19 cellular contexts compared by ENCODE assay signal in genomic region chr6:151381722-151382121, GRCh38. TPM values are rescaled to one million over a fixed set of nuclear protein-coding genes. Genes with fewer than 3 reads are reported as not detected.
DNase-seq lines count a peak whose midpoint lies in the region; ATAC-seq lines count a peak whose summit lies in the region.
"Had no signal": no experiment of that assay in that cellular context is flagged by ENCODE, and none has a peak within 500 bp of the region (broad histone marks: within the 10 kb centered on the region; RNA-seq: fewer than 3 reads in every experiment).

No MANE protein-coding gene starts in this region.

- peak overlapping the region; percentile 95 for H3K27ac Mint-ChIP-seq in activated CD8-positive, alpha-beta memory T cell treated with anti-CD3 and anti-CD28 coated beads, Interleukin-2, amount 10 ng/mL, durations not matched to agents 7 days and 5 days
- H3K27ac Mint-ChIP-seq in CD8-positive, alpha-beta memory T cell = peak overlapping the region; percentile 33 to 98 (median 82)
- peak overlapping the region; percentile 87 for H3K27ac Mint-ChIP-seq in activated T-helper 1 cell treated with anti-CD3 and anti-CD28 coated beads, Interleukin-12 subunit alpha, Interleukin-12 subunit beta, Interleukin-2, Interleukin-4 antibody, amounts not matched to agents 30 ng/mL and 10 ng/mL and 1 ng/mL, durations not matched to agents 14 hours and 24 hours and 36 hours
- peak overlapping the region; percentile 50 to 100 (median 95) for H3K27ac Mint-ChIP-seq in immature natural killer cell

- no peak for ATAC-seq in activated CD8-positive, alpha-beta memory T cell treated with anti-CD3 and anti-CD28 coated beads, Interleukin-2, amount 10 ng/mL, durations not matched to agents 7 days and 5 days
- no peak for ATAC-seq in GM19463 (IDR thresholded peaks at IDR 0.05; ENCODE audit: unreplicated experiment)

- no peak overlapping the region for H3K4me3 ChIP-seq in CD8-positive, alpha-beta memory T cell (ENCODE audit: low read length)
- H3K4me3 ChIP-seq: BLaER1, esophagus squamous epithelium, MG63, testis had no signal

- no peaks in the 10 kb centered on the region for H3K27me3 Mint-ChIP-seq in activated CD8-positive, alpha-beta memory T cell treated with anti-CD3 and anti-CD28 coated beads, Interleukin-2, amount 10 ng/mL, durations not matched to agents 7 days and 5 days
- no peaks in the 10 kb centered on the region for H3K27me3 Mint-ChIP-seq in CD8-positive, alpha-beta memory T cell
- no peaks in the 10 kb centered on the region for H3K27me3 Mint-ChIP-seq in activated T-helper 1 cell treated with anti-CD3 and anti-CD28 coated beads, Interleukin-12 subunit alpha, Interleukin-12 subunit beta, Interleukin-2, Interleukin-4 antibody, amounts not matched to agents 30 ng/mL and 10 ng/mL and 1 ng/mL, durations not matched to agents 14 hours and 24 hours and 36 hours (ENCODE audit: insufficient read depth)
- peaks cover 0 to 5% (median 5%) of the 10 kb centered on the region in 3 donors for H3K27me3 Mint-ChIP-seq in immature natural killer cell (ENCODE audit: low read depth in 3 of 3)
- H3K27me3 Mint-ChIP-seq: naive B cell had no signal

- H3K4me1 Mint-ChIP-seq in activated CD8-positive, alpha-beta memory T cell treated with anti-CD3 and anti-CD28 coated beads, Interleukin-2, amount 10 ng/mL, durations not matched to agents 7 days and 5 days = peaks cover 58% of the 10 kb centered on the region
- peaks cover 62 to 75% (median 75%) of the 10 kb centered on the region in 3 donors for H3K4me1 Mint-ChIP-seq in CD8-positive, alpha-beta memory T cell
- H3K4me1 Mint-ChIP-seq in activated T-helper 1 cell treated with anti-CD3 and anti-CD28 coated beads, Interleukin-12 subunit alpha, Interleukin-12 subunit beta, Interleukin-2, Interleukin-4 antibody, amounts not matched to agents 30 ng/mL and 10 ng/mL and 1 ng/mL, durations not matched to agents 14 hours and 24 hours and 36 hours (ENCODE audit: low read depth) = peaks cover 72% of the 10 kb centered on the region
- peaks cover 70 to 78% of the 10 kb centered on the region in 2 donors for H3K4me1 Mint-ChIP-seq in immature natural killer cell

- peaks cover 6% of the 10 kb centered on the region for H3K36me3 ChIP-seq in CD8-positive, alpha-beta memory T cell (ENCODE audit: insufficient read depth, low read length)

- no peaks in the 10 kb centered on the region for H3K9me3 Mint-ChIP-seq in activated CD8-positive, alpha-beta memory T cell treated with anti-CD3 and anti-CD28 coated beads, Interleukin-2, amount 10 ng/mL, durations not matched to agents 7 days and 5 days (ENCODE audit: low read depth)
- no peaks in the 10 kb centered on the region for H3K9me3 Mint-ChIP-seq in CD8-positive, alpha-beta memory T cell
- no peaks in the 10 kb centered on the region for H3K9me3 Mint-ChIP-seq in activated T-helper 1 cell treated with anti-CD3 and anti-CD28 coated beads, Interleukin-12 subunit alpha, Interleukin-12 subunit beta, Interleukin-2, Interleukin-4 antibody, amounts not matched to agents 30 ng/mL and 10 ng/mL and 1 ng/mL, durations not matched to agents 14 hours and 24 hours and 36 hours
- H3K9me3 Mint-ChIP-seq in immature natural killer cell = no peaks in the 10 kb centered on the region
- H3K9me3 Mint-ChIP-seq: naive B cell had no signal

- no peaks in the 10 kb centered on the region for H3K27me3 ChIP-seq in CD8-positive, alpha-beta memory T cell (ENCODE audit: insufficient read depth, low read length, poor library complexity, severe bottlenecking)
- H3K27me3 ChIP-seq: esophagus squamous epithelium, MG63, testis had no signal

- H3K9me3 ChIP-seq in CD8-positive, alpha-beta memory T cell (ENCODE audit: low read length) = no peaks in the 10 kb centered on the region
- H3K9me3 ChIP-seq: BLaER1, esophagus squamous epithelium, MG63, testis had no signal

- no peak for DNase-seq in activated CD8-positive, alpha-beta memory T cell treated with anti-CD3 and anti-CD28 coated beads, Interleukin-2, amount 10 ng/mL, durations not matched to agents 7 days and 5 days
- no peak for DNase-seq in activated CD8-positive, alpha-beta memory T cell treated with anti-CD3 and anti-CD28 coated beads, Interleukin-2, amount 50 U/mL, for 4 hours
- no peak for DNase-seq in CD8-positive, alpha-beta memory T cell
- no peak for DNase-seq in activated T-helper 1 cell treated with anti-CD3 and anti-CD28 coated beads, Interleukin-12 subunit alpha, Interleukin-12 subunit beta, Interleukin-2, Interleukin-4 antibody, amounts not matched to agents 30 ng/mL and 10 ng/mL and 1 ng/mL, durations not matched to agents 14 hours and 24 hours and 36 hours (ENCODE audit: low spot score)
- DNase-seq in immature natural killer cell = no peak
- DNase-seq in NCI-H446 (lab: John Stamatoyannopoulos, UW) = no peak
- DNase-seq in SHP77 (lab: John Stamatoyannopoulos, UW) = no peak
- DNase-seq: activated CD4-positive, alpha-beta T cell treated with anti-CD3 and anti-CD28 coated beads for 4 hours; aorta; cerebellar nuclear complex; esophagus squamous epithelium; kidney glomerular epithelial cell; MG63; naive B cell; NCI-H1436; NCI-H526; testis had no signal

- peaks cover 72% of the 10 kb centered on the region for H3K4me1 ChIP-seq in CD8-positive, alpha-beta memory T cell (ENCODE audit: insufficient read depth, low read length)
- H3K4me1 ChIP-seq: testis had no signal

- peaks cover 18% of the 10 kb centered on the region for H3K36me3 Mint-ChIP-seq in activated CD8-positive, alpha-beta memory T cell treated with anti-CD3 and anti-CD28 coated beads, Interleukin-2, amount 10 ng/mL, durations not matched to agents 7 days and 5 days
- peaks cover 0 to 14% (median 4%) of the 10 kb centered on the region in 3 donors for H3K36me3 Mint-ChIP-seq in CD8-positive, alpha-beta memory T cell
- peaks cover 13% of the 10 kb centered on the region for H3K36me3 Mint-ChIP-seq in activated T-helper 1 cell treated with anti-CD3 and anti-CD28 coated beads, Interleukin-12 subunit alpha, Interleukin-12 subunit beta, Interleukin-2, Interleukin-4 antibody, amounts not matched to agents 30 ng/mL and 10 ng/mL and 1 ng/mL, durations not matched to agents 14 hours and 24 hours and 36 hours (ENCODE audit: low read depth)
- H3K36me3 Mint-ChIP-seq in immature natural killer cell = peaks cover 0 to 6% (median 4%) of the 10 kb centered on the region in 3 donors
- H3K36me3 Mint-ChIP-seq: naive B cell had no signal

- intact Hi-C loops in activated T-helper 1 cell treated with anti-CD3 and anti-CD28 coated beads, Interleukin-12 subunit alpha, Interleukin-12 subunit beta, Interleukin-2, Interleukin-4 antibody, amounts not matched to agents 30 ng/mL and 10 ng/mL and 1 ng/mL, durations not matched to agents 14 hours and 24 hours and 36 hours (cut with micrococcal nuclease) = loop anchor here (2.0 kb wide), 1 partner anchor 47 kb away; no protein-coding TSS in a partner anchor

- CTCF ChIA-PET in activated CD8-positive, alpha-beta memory T cell treated with anti-CD3 and anti-CD28 coated beads, Interleukin-2, amount 10 ng/mL, durations not matched to agents 7 days and 5 days (lab: Charles Lee) = no interaction called here
- CTCF ChIA-PET in CD8-positive, alpha-beta memory T cell (lab: Charles Lee) = no interaction called here

- peak overlapping the region; percentile 18 for H3K4me3 Mint-ChIP-seq in activated CD8-positive, alpha-beta memory T cell treated with anti-CD3 and anti-CD28 coated beads, Interleukin-2, amount 10 ng/mL, durations not matched to agents 7 days and 5 days
- peak overlapping the region in 5 of 7 donors; percentile 32 to 88 (median 83) for H3K4me3 Mint-ChIP-seq in CD8-positive, alpha-beta memory T cell
- peak overlapping the region; percentile 47 for H3K4me3 Mint-ChIP-seq in activated T-helper 1 cell treated with anti-CD3 and anti-CD28 coated beads, Interleukin-12 subunit alpha, Interleukin-12 subunit beta, Interleukin-2, Interleukin-4 antibody, amounts not matched to agents 30 ng/mL and 10 ng/mL and 1 ng/mL, durations not matched to agents 14 hours and 24 hours and 36 hours
- H3K4me3 Mint-ChIP-seq in immature natural killer cell = peak overlapping the region; percentile 0 to 56 (median 44)

- POLR2A ChIA-PET in CD8-positive, alpha-beta memory T cell (lab: Charles Lee) = interaction anchor here (0.6 to 1.5 kb wide), 2 partner anchors 9 to 804 kb away, joined by 3 to 4 read pairs; no protein-coding TSS in a partner anchor

- H3K27ac ChIP-seq in CD8-positive, alpha-beta memory T cell (ENCODE audit: low read depth, low read length) = no peak overlapping the region
- H3K27ac ChIP-seq: BLaER1, esophagus squamous epithelium, testis had no signal

RNA-seq across cellular contexts. Expression of gene ZBTB2, which starts 9.6 kb away (rescaled TPM):
- total RNA-seq in activated CD8-positive, alpha-beta memory T cell treated with anti-CD3 and anti-CD28 coated beads, Interleukin-2, amount 10 ng/mL, durations not matched to agents 7 days and 5 days = 10 to 100 TPM; 25.9 to 33.1 TPM
- total RNA-seq in CD8-positive, alpha-beta memory T cell = 10 to 100 TPM; 23.4 to 24.3 TPM
- polyA plus RNA-seq in CD8-positive, alpha-beta memory T cell = 24.0 TPM
- total RNA-seq in activated T-helper 1 cell treated with anti-CD3 and anti-CD28 coated beads, Interleukin-12 subunit alpha, Interleukin-12 subunit beta, Interleukin-2, Interleukin-4 antibody, amounts not matched to agents 30 ng/mL and 10 ng/mL and 1 ng/mL, durations not matched to agents 14 hours and 24 hours and 36 hours = 24.0 and 24.3 TPM in 2 replicates
- 10 to 100 TPM; 11.5 to 27.5 (median 24.1) TPM for polyA plus RNA-seq in immature natural killer cell

Comparison
In these comparisons a context has a peak if more than half of its experiments do, and no peak if none do; other contexts are left out.
1. H3K4me3 Mint-ChIP-seq: peak in every context shown above with its lines; median percentile 83 in CD8-positive, alpha-beta memory T cell; 47 in activated T-helper 1 cell treated with anti-CD3 and anti-CD28 coated beads, Interleukin-12 subunit alpha, Interleukin-12 subunit beta, Interleukin-2, Interleukin-4 antibody, amounts not matched to agents 30 ng/mL and 10 ng/mL and 1 ng/mL, durations not matched to agents 14 hours and 24 hours and 36 hours; 44 in immature natural killer cell; 18 in activated CD8-positive, alpha-beta memory T cell treated with anti-CD3 and anti-CD28 coated beads, Interleukin-2, amount 10 ng/mL, durations not matched to agents 7 days and 5 days.